In genomic region chr22:40326905-40327735, GRCh38 we compare ENCODE assay signal across 9 cellular contexts. TPM values are rescaled to one million over a fixed set of nuclear protein-coding genes. Genes with fewer than 3 reads are reported as not detected.
DNase-seq lines count a peak whose midpoint lies in the region; ATAC-seq and TF ChIP-seq lines count a peak whose summit lies in the region.
"Had no signal": no experiment of that assay in that cellular context is flagged by ENCODE, and none has a peak within 500 bp of the region (broad histone marks: within the 10 kb centered on the region; RNA-seq: fewer than 3 reads in every experiment).

No MANE protein-coding gene starts in this region.

- peaks cover 5% of the 10 kb centered on the region for H3K36me3 Mint-ChIP-seq in neural crest cell (ENCODE audit: low read depth)

- in situ Hi-C loops in Caki2 (cut with HindIII; ENCODE audit: low pct_unique_long_range_greater_than_20kb, low sequenced_read_pairs), result loop anchor here (10.0 kb wide), 1 partner anchor 92 kb away; no protein-coding TSS in a partner anchor

- no peak overlapping the region for H3K4me3 ChIP-seq in Jurkat, Clone E6-1 (ENCODE audit: low read length)
- H3K4me3 ChIP-seq in choroid plexus epithelial cell (ENCODE audit: low read depth, low read length), result no peak overlapping the region
- H3K4me3 ChIP-seq: tibial artery had no signal

- H3K27ac Mint-ChIP-seq in neural crest cell (ENCODE audit: unreplicated experiment), result no peak overlapping the region

- DNase-seq in Caki2 (ENCODE audit: low read depth) (peak; percentile 16), choroid plexus epithelial cell (ENCODE audit: low read depth) (peak; percentile 31), neural crest cell (ENCODE audit: low read depth, low spot score) (no peak)
- DNase-seq in Jurkat, Clone E6-1 (ENCODE audit: low read depth, low spot score), result peak; percentile 56
- DNase-seq: NCI-H226, tibial artery had no signal

- no peaks in the 10 kb centered on the region for H3K27me3 Mint-ChIP-seq in neural crest cell (ENCODE audit: low read depth)

- H3K9me3 Mint-ChIP-seq in neural crest cell, result no peaks in the 10 kb centered on the region

- no peak for ATAC-seq in GM19395 (IDR thresholded peaks at IDR 0.05; ENCODE audit: unreplicated experiment)
- ATAC-seq in HG03565 (IDR thresholded peaks at IDR 0.05; ENCODE audit: unreplicated experiment), result no peak
- ATAC-seq in HG02870 (IDR thresholded peaks at IDR 0.05; ENCODE audit: unreplicated experiment), result no peak

- TF ChIP-seq CTCF in choroid plexus epithelial cell (conservative IDR thresholded peaks at IDR 0.05; ENCODE audit: low read depth, low read length) (no peak), neural crest cell (conservative IDR thresholded peaks at IDR 0.05) (no peak)

- peaks cover 72% of the 10 kb centered on the region for H3K4me1 Mint-ChIP-seq in neural crest cell

- H3K4me3 Mint-ChIP-seq in neural crest cell, result peak overlapping the region; percentile 24

RNA-seq across cellular contexts. Expression of gene ADSL, which starts 19.2 kb away (rescaled TPM):
- 203 and 205 TPM in 2 replicates for total RNA-seq in Caki2 (2014; rRNA removed; shearing (Covaris generic); ENCODE audit: low replicate concordance)
- 224 TPM for polyA plus RNA-seq in Jurkat, Clone E6-1 (2012; ENCODE audit: insufficient read depth, insufficient read length)
- total RNA-seq in neural crest cell, result 120 and 126 TPM in 2 replicates

RNA-seq across cellular contexts. Expression of gene SGSM3, which starts 43.3 kb away (rescaled TPM):
- total RNA-seq in Caki2 (2014; rRNA removed; shearing (Covaris generic); ENCODE audit: low replicate concordance), result 112 and 145 TPM in 2 replicates
- 91.5 TPM for polyA plus RNA-seq in Jurkat, Clone E6-1 (2012; ENCODE audit: insufficient read depth, insufficient read length)
- 82.0 and 92.2 TPM in 2 replicates for total RNA-seq in neural crest cell
